In the genomic region with DNA sequence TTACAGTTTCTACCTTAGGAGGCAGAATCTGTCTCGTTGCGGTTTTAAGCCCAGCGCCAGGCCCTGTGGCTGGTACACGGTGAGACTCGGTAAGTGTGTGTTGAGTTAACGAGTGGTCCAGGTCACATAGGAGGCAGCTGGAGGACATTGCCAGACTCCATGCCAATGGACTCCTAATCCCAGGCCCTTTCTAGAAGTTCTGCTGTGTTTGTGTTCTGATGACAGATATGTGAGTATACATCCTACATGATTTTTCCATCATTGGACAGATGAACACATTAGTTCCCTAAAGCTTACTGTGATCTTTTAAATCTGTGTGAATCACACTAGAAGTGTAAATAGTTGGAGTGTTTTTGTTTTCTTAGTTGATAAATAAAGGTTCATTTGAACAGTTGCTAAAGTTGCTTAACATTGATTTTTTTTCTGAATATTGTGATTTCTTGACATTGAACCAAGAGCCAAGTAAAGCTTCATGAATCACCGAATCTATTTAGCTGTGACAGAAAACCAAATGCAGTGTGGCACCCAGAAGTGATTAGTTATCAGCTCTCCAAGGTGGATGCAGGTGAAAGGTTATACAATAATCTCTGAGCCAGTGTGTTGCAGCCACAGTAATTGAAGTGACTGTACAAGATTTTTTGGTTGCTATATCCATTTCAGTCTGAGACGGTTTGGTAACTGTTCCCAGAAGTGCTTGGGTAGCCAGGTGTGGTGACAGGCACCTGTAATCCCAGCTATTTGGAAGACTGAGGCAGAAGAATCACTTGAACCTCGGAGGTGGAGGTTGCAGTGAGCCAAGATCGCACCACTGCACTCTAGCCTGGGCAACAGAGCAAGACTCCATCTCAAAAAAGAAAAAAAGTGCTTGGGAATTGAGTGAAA, we compare ENCODE assay signal across 9 cellular contexts. TPM values are rescaled to one million over a fixed set of nuclear protein-coding genes. Genes with fewer than 3 reads are reported as not detected.
DNase-seq lines count a peak whose midpoint lies in the region; ATAC-seq, FAIRE-seq and TF ChIP-seq lines count a peak whose summit lies in the region.
"Had no signal": no experiment of that assay in that cellular context is flagged by ENCODE, and none has a peak within 500 bp of the region (broad histone marks: within the 10 kb centered on the region; RNA-seq: fewer than 3 reads in every experiment).

No MANE protein-coding gene starts in this region.

- DNase-seq in DMS53 (lab: John Stamatoyannopoulos, UW) (peak; percentile 31), DMS53 treated with DMSO at 0.1 percent for 48 hours (lab: John Stamatoyannopoulos, UW; ENCODE audit: unreplicated experiment) (no peak), Peyer's patch (no peak), fibroblast of mammary gland (ENCODE audit: low read depth) (peak; percentile 62), gastrocnemius medialis (peak in 1 of 2 donors; percentile 29), D721Med (ENCODE audit: insufficient read length, low spot score) (no peak), NCI-H69 (lab: John Stamatoyannopoulos, UW) (no peak), sciatic nerve (ENCODE audit: low spot score) (no peak)

- peaks cover 0 to 6% (median 0%) of the 10 kb centered on the region in 3 donors for H3K36me3 ChIP-seq in Peyer's patch
- H3K36me3 ChIP-seq in gastrocnemius medialis: no peaks in the 10 kb centered on the region

- no peak for TF ChIP-seq CTCF in Peyer's patch (IDR thresholded peaks at IDR 0.05)
- TF ChIP-seq CTCF in fibroblast of mammary gland (conservative IDR thresholded peaks at IDR 0.05; ENCODE audit: control insufficient read depth, insufficient read depth, low read depth, low read length): no peak
- TF ChIP-seq CTCF in gastrocnemius medialis (IDR thresholded peaks at IDR 0.05 in 4 of 5, conservative IDR thresholded peaks at IDR 0.05 in 1 of 5): no peak
- TF ChIP-seq CTCF in D721Med (IDR thresholded peaks at IDR 0.05; ENCODE audit: insufficient read depth, missing control alignments): no peak

- intact Hi-C loops in gastrocnemius medialis (cut with DNase I; ENCODE audit: low total_unique reads): loop anchor here (1.0 to 2.0 kb wide), 4 partner anchors 14 to 143 kb away; a partner anchor contains a TSS
- intact Hi-C loops in sciatic nerve (cut with DNase I): no loop called here

- ATAC-seq in gastrocnemius medialis (peak in 1 of 2 donors; percentile 25), sciatic nerve (no peak)

- H3K27me3 ChIP-seq in Peyer's patch: no peaks in the 10 kb centered on the region
- H3K27me3 ChIP-seq in gastrocnemius medialis: no peaks in the 10 kb centered on the region
- H3K27me3 ChIP-seq: esophagus muscularis mucosa had no signal

- H3K4me3 ChIP-seq in Peyer's patch: no peak overlapping the region
- no peak overlapping the region for H3K4me3 ChIP-seq in fibroblast of mammary gland (ENCODE audit: control insufficient read depth, low read depth, low read length)
- no peak overlapping the region for H3K4me3 ChIP-seq in gastrocnemius medialis
- H3K4me3 ChIP-seq: esophagus muscularis mucosa had no signal

- no peak for TF ChIP-seq POLR2A in Peyer's patch (IDR thresholded peaks at IDR 0.05)
- TF ChIP-seq POLR2A in gastrocnemius medialis (IDR thresholded peaks at IDR 0.05): no peak

- H3K9me3 ChIP-seq in Peyer's patch (no peaks in the 10 kb centered on the region), gastrocnemius medialis (no peaks in the 10 kb centered on the region)
- H3K9me3 ChIP-seq: esophagus muscularis mucosa had no signal

- H3K27ac ChIP-seq in Peyer's patch (peak overlapping the region in 3 of 4 donors; percentile 53 to 91 (median 61)), gastrocnemius medialis (peak overlapping the region; percentile 85 to 92 (median 90))
- H3K27ac ChIP-seq: esophagus muscularis mucosa had no signal

- FAIRE-seq in D721Med (lab: Jason Lieb, UNC): no peak

- H3K4me1 ChIP-seq in Peyer's patch (peaks cover 0 to 21% (median 2%) of the 10 kb centered on the region in 4 donors), gastrocnemius medialis (peaks cover 29 to 40% of the 10 kb centered on the region in 2 donors)

- in situ Hi-C loops in gastrocnemius medialis (cut with MboI; ENCODE audit: low sequenced_read_pairs in 4 of 4): no loop called here

RNA-seq across cellular contexts. Expression of a gene that starts 46.3 kb away (rescaled TPM):
- total RNA-seq in Peyer's patch (10 to 100 TPM; 40.4 to 97.6 (median 69.8) TPM), gastrocnemius medialis (10 to 100 TPM; 10.4 to 16.5 (median 13.5) TPM), sciatic nerve (15.6 TPM)

Comparison
In these comparisons a context has a peak if more than half of its experiments do, and no peak if none do; other contexts are left out.
1. DNase-seq: peak in DMS53 (single experiment) and fibroblast of mammary gland (single experiment); none in DMS53 treated with DMSO at 0.1 percent for 48 hours (single experiment), Peyer's patch (0 of 3), D721Med (single experiment), NCI-H69 (single experiment) and sciatic nerve (single experiment).